Comparison of ENCODE assay signal across 11 cellular contexts in the genomic region with DNA sequence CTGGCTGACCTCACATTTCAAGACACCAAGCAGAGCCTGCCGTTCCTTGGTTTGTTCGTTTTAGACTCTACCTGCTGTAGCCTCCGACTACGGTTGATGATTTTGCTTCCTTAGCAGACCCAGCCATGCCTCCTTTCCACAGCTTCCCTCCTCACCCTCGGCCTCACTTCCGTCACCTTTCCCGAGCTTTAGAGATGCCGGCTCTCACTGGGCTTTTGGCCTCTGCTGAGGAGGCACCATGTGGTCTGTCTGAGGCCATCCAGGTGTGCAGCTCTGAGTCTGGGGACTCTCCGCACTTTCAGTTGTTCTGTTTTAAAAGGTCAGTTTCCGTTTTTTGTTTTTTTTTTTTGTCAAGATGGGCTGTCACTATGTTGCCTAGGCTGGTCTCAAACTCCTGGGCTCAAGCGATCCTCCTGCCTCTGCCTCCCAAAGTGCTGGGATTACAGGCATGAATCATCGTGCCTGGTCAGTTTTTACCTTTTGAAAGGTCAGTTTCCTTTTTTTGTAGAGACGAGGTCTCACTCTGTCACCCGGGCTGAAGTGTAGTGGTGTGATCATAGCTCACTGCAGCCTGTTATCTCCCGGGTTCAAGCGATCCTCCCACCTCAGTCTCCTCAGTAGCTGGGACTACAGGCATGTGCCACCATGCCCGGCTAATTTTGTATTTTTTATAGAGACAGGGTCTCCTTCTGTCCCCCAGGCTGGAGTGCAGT.
DNase-seq lines count a peak whose midpoint lies in the region; ATAC-seq and TF ChIP-seq lines count a peak whose summit lies in the region.
"Had no signal": no experiment of that assay in that cellular context is flagged by ENCODE, and none has a peak within 500 bp of the region (broad histone marks: within the 10 kb centered on the region; RNA-seq: fewer than 3 reads in every experiment).

No MANE protein-coding gene starts in this region.

- ATAC-seq in HG02870 (IDR thresholded peaks at IDR 0.05; ENCODE audit: unreplicated experiment): peak; percentile 47

- peak; percentile 47 for TF ChIP-seq POLR2A in GM19193 (IDR thresholded peaks at IDR 0.05; ENCODE audit: extremely low read depth, insufficient read depth, insufficient read length)

- TF ChIP-seq CTCF in GM10266 (IDR thresholded peaks at IDR 0.05; ENCODE audit: control insufficient read depth, insufficient read depth, low read depth, missing control alignments) (no peak), WERI-Rb-1 (IDR thresholded peaks at IDR 0.05; ENCODE audit: low read depth, low read length) (no peak)

- H3K27ac ChIP-seq in WERI-Rb-1: peak overlapping the region; percentile 31; the same call in 1 of the 2 replicates

- peak; percentile 83 for DNase-seq in GM10266 (ENCODE audit: extremely low spot score)
- DNase-seq in WERI-Rb-1: no peak
- DNase-seq in SW 1271 (lab: John Stamatoyannopoulos, UW): no peak
- no peak for DNase-seq in NCI-H2171 (lab: John Stamatoyannopoulos, UW)
- no peak for DNase-seq in amniotic stem cell (lab: John Stamatoyannopoulos, UW)
- no peak for DNase-seq in 8988T
- DNase-seq: activated effector memory CD4-positive, alpha-beta T cell treated with anti-CD3 and anti-CD28 coated beads, Interleukin-2, amount 50 U/mL, for 16 hours; Caco-2; NCI-H187 had no signal

- no peaks in the 10 kb centered on the region for H3K27me3 ChIP-seq in WERI-Rb-1 (ENCODE audit: insufficient read depth, low read depth, severe bottlenecking)

- no peaks in the 10 kb centered on the region for H3K9me3 ChIP-seq in WERI-Rb-1 (ENCODE audit: severe bottlenecking)
- H3K9me3 ChIP-seq: Caco-2 had no signal

- H3K36me3 ChIP-seq in WERI-Rb-1: peaks cover 66% of the 10 kb centered on the region

- no peak overlapping the region for H3K4me3 ChIP-seq in WERI-Rb-1 (ENCODE audit: low read depth, low read length)
